ENCODE assay signal across 26 cellular contexts in the genomic region with DNA sequence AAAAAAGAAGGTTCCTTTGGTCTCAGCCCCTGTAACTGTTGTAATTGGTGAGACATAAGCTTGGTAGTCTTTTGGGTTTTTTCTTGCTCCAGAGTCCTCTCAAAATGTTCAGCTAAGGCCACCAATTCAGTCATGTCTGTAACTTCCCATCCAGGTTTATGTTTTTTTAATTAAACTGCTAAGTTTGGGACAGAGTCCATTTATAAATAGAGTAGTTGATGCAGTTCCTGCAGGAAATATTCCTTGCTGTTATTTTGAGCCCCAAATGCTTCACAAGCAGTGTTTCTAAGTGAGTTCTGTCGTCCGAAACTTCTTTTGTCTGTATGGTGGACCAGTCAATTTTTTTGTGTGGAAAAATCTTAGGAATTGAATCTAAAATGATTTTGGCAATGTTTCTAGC.
DNase-seq lines count a peak whose midpoint lies in the region; ATAC-seq and TF ChIP-seq lines count a peak whose summit lies in the region.
"Had no signal": no experiment of that assay in that cellular context is flagged by ENCODE, and none has a peak within 500 bp of the region (broad histone marks: within the 10 kb centered on the region; RNA-seq: fewer than 3 reads in every experiment).

No MANE protein-coding gene starts in this region.

- peaks cover 15 to 28% of the 10 kb centered on the region in 2 donors for H3K4me1 Mint-ChIP-seq in stimulated activated naive B cell treated with anti-CD40 and anti-IgM and Interleukin-4, amounts not matched to agents 10 μg/mL and 1 μg/mL and 100 μg/mL, for 72 hours

- H3K4me2 ChIP-seq in mesenchymal stem cell (ENCODE audit: low read length, poor library complexity, severe bottlenecking), result no peak overlapping the region
- H3K4me2 ChIP-seq: KMS-11 had no signal

- no peaks in the 10 kb centered on the region for H3K36me3 ChIP-seq in cardiac muscle cell
- no peaks in the 10 kb centered on the region for H3K36me3 ChIP-seq in Panc1 (ENCODE audit: control insufficient read depth, insufficient read depth, low read length)
- no peaks in the 10 kb centered on the region for H3K36me3 ChIP-seq in mesenchymal stem cell (ENCODE audit: control insufficient read depth in 1 of 2, insufficient read depth in 2 of 2, low read depth in 1 of 2, low read length in 2 of 2)
- H3K36me3 ChIP-seq: lower lobe of right lung, thyroid gland had no signal

- H2BK12ac ChIP-seq in mesenchymal stem cell (ENCODE audit: low read length in 2 of 2), result no peak overlapping the region

- peaks cover 16% of the 10 kb centered on the region for H3K79me1 ChIP-seq in mesenchymal stem cell (replicated peaks; ENCODE audit: low read length, poor library complexity, severe bottlenecking)

- H3K4me1 ChIP-seq in cardiac muscle cell (ENCODE audit: low read depth) (peaks cover 46% of the 10 kb centered on the region), Panc1 (ENCODE audit: control insufficient read depth, insufficient read depth, low read length) (peaks cover 22% of the 10 kb centered on the region), mesenchymal stem cell (ENCODE audit: control insufficient read depth, insufficient read depth, low read depth, low read length) (peaks cover 7% of the 10 kb centered on the region)

- peak overlapping the region; percentile 14 for H3K27ac Mint-ChIP-seq in stimulated activated naive B cell treated with anti-CD40 and anti-IgM and Interleukin-4, amounts not matched to agents 10 μg/mL and 1 μg/mL and 100 μg/mL, for 72 hours
- H3K27ac Mint-ChIP-seq: activated CD4-positive, alpha-beta T cell treated with anti-CD3 and anti-CD28 coated beads, Interleukin-2, amount 10 ng/mL, durations not matched to agents 7 days and 5 days; activated T-cell treated with anti-CD3 and anti-CD28 coated beads, Interleukin-2, amount 50 U/mL, for 72 hours; stimulated activated naive CD8-positive, alpha-beta T cell treated with anti-CD3 and anti-CD28 coated beads, Interleukin-15, Interleukin-2, amounts not matched to agents 100 ng/mL and 50 ng/mL, for 24 hours had no signal

- 96% methylated on average over 2 of the region's 2 CpGs for WGBS in mesenchymal stem cell

- TF ChIP-seq CTCF in cardiac muscle cell (IDR thresholded peaks at IDR 0.05; ENCODE audit: low read depth, low read length), result no peak
- no peak for TF ChIP-seq CTCF in Panc1 (IDR thresholded peaks at IDR 0.05)

- H3K27me3 ChIP-seq in cardiac muscle cell, result no peaks in the 10 kb centered on the region
- H3K27me3 ChIP-seq in Panc1 (ENCODE audit: control insufficient read depth, insufficient read depth, low read length), result no peaks in the 10 kb centered on the region
- no peaks in the 10 kb centered on the region for H3K27me3 ChIP-seq in mesenchymal stem cell (ENCODE audit: control insufficient read depth in 1 of 2, insufficient read depth in 1 of 2, low read length in 2 of 2)
- H3K27me3 ChIP-seq: thyroid gland had no signal

- H3K9me3 ChIP-seq in cardiac muscle cell (ENCODE audit: low read depth) (no peaks in the 10 kb centered on the region), Panc1 (ENCODE audit: control insufficient read depth, insufficient read depth, low read depth, low read length) (no peaks in the 10 kb centered on the region), mesenchymal stem cell (ENCODE audit: control insufficient read depth, low read length) (no peaks in the 10 kb centered on the region)
- H3K9me3 ChIP-seq: lower lobe of right lung, thyroid gland had no signal

- in situ Hi-C loops in Panc1 (cut with HindIII; ENCODE audit: low pct_unique_long_range_greater_than_20kb, low sequenced_read_pairs), result no loop called here

- H3K9ac ChIP-seq in mesenchymal stem cell (ENCODE audit: low read length), result no peak overlapping the region
- H3K9ac ChIP-seq: KMS-11 had no signal

- no peak overlapping the region for H3K18ac ChIP-seq in mesenchymal stem cell (ENCODE audit: low read depth in 1 of 2, low read length in 2 of 2)

- H4K8ac ChIP-seq in mesenchymal stem cell (ENCODE audit: low read length), result no peak overlapping the region

- no peak overlapping the region for H3K4ac ChIP-seq in mesenchymal stem cell (ENCODE audit: low read depth in 1 of 2, low read length in 2 of 2)

- no peak overlapping the region for H3K23ac ChIP-seq in mesenchymal stem cell (ENCODE audit: low read length in 2 of 2)

- no peaks in the 10 kb centered on the region for H3K9me3 Mint-ChIP-seq in stimulated activated naive B cell treated with anti-CD40 and anti-IgM and Interleukin-4, amounts not matched to agents 10 μg/mL and 1 μg/mL and 100 μg/mL, for 72 hours
- H3K9me3 Mint-ChIP-seq: activated T-cell treated with anti-CD3 and anti-CD28 coated beads, Interleukin-2, amount 50 U/mL, for 72 hours; stimulated activated naive CD8-positive, alpha-beta T cell treated with anti-CD3 and anti-CD28 coated beads, Interleukin-15, Interleukin-2, amounts not matched to agents 100 ng/mL and 50 ng/mL, for 24 hours had no signal

- H2AK5ac ChIP-seq in mesenchymal stem cell (ENCODE audit: low read length, severe bottlenecking), result peak overlapping the region; percentile 74

- H2BK5ac ChIP-seq in mesenchymal stem cell (ENCODE audit: low read depth, low read length, poor library complexity, severe bottlenecking), result no peak overlapping the region

- no peak overlapping the region for H2BK120ac ChIP-seq in mesenchymal stem cell (ENCODE audit: low read depth, low read length)

- POLR2A ChIA-PET in Panc1 (lab: Charles Lee), result interaction anchor here (0.6 kb wide), 1 partner anchor 143 kb away, joined by 4 read pairs; no protein-coding TSS in a partner anchor

- DNase-seq in cardiac muscle cell (ENCODE audit: low read depth in 1 of 2, low spot score in 1 of 2), result no peak
- no peak for DNase-seq in cardiac septum (ENCODE audit: low spot score)
- no peak for DNase-seq in Panc1 (ENCODE audit: low read depth, low spot score)
- no peak for DNase-seq in mesenchymal stem cell
- DNase-seq in stimulated activated naive B cell treated with anti-CD40 and anti-IgM and Interleukin-4, amounts not matched to agents 10 μg/mL and 1 μg/mL and 100 μg/mL, for 72 hours, result no peak
- no peak for DNase-seq in NCI-H82 (lab: John Stamatoyannopoulos, UW)
- no peak for DNase-seq in NCI-H748 (lab: John Stamatoyannopoulos, UW; ENCODE audit: unreplicated experiment)
- DNase-seq in midbrain (lab: John Stamatoyannopoulos, UW), result no peak
- DNase-seq: 8988T; activated CD4-positive, alpha-beta T cell treated with anti-CD3 and anti-CD28 coated beads, Interleukin-2, amount 10 ng/mL, durations not matched to agents 7 days and 5 days; activated naive CD4-positive, alpha-beta T cell treated with Interleukin-2 at 50 U/mL for 16 hours; activated T-cell treated with anti-CD3 and anti-CD28 coated beads, Interleukin-2, amount 50 U/mL, for 72 hours; amniotic stem cell; caudate nucleus; dermis blood vessel endothelial cell; DMS79; lower lobe of right lung; NCI-H1436 treated with DMSO at 0.1 percent for 48 hours; NCI-H510A; NK-92 treated with Interleukin-12 subunit alpha and Interleukin-12 subunit beta, amount 100 ng/mL, for 24 hours; occipital lobe; thyroid gland had no signal

- no TSS peak for BruUV-seq in Panc1 (replicated peaks; lab: Mats Ljungman, UMichigan)

- intact Hi-C loops in cardiac septum (cut with DNase I) (no loop called here), Panc1 (cut with micrococcal nuclease; ENCODE audit: unreplicated experiment) (no loop called here)

- H3K4me3 ChIP-seq in cardiac muscle cell (no peak overlapping the region), Panc1 (ENCODE audit: low read depth in 2 of 2, low read length in 2 of 2) (no peak overlapping the region), mesenchymal stem cell (ENCODE audit: insufficient read depth in 1 of 2, low read depth in 1 of 2, low read length in 2 of 2) (no peak overlapping the region)
- H3K4me3 ChIP-seq: lower lobe of right lung, thyroid gland had no signal

- ATAC-seq in Panc1, result no peak
- ATAC-seq in stimulated activated naive B cell treated with anti-CD40 and anti-IgM and Interleukin-4, amounts not matched to agents 10 μg/mL and 1 μg/mL and 100 μg/mL, for 72 hours (replicated peaks), result no peak
- ATAC-seq: activated T-cell treated with anti-CD3 and anti-CD28 coated beads, Interleukin-2, amount 50 U/mL, for 72 hours; lower lobe of right lung had no signal

- peaks cover 2 to 5% of the 10 kb centered on the region in 2 donors for H3K36me3 Mint-ChIP-seq in stimulated activated naive B cell treated with anti-CD40 and anti-IgM and Interleukin-4, amounts not matched to agents 10 μg/mL and 1 μg/mL and 100 μg/mL, for 72 hours

- no peak overlapping the region for H3K4me3 Mint-ChIP-seq in stimulated activated naive B cell treated with anti-CD40 and anti-IgM and Interleukin-4, amounts not matched to agents 10 μg/mL and 1 μg/mL and 100 μg/mL, for 72 hours
- H3K4me3 Mint-ChIP-seq: activated CD4-positive, alpha-beta T cell treated with anti-CD3 and anti-CD28 coated beads, Interleukin-2, amount 10 ng/mL, durations not matched to agents 7 days and 5 days; activated T-cell treated with anti-CD3 and anti-CD28 coated beads, Interleukin-2, amount 50 U/mL, for 72 hours; stimulated activated naive CD8-positive, alpha-beta T cell treated with anti-CD3 and anti-CD28 coated beads, Interleukin-15, Interleukin-2, amounts not matched to agents 100 ng/mL and 50 ng/mL, for 24 hours had no signal

- H2AFZ ChIP-seq in mesenchymal stem cell (ENCODE audit: low read depth, low read length), result no peak overlapping the region

- H3K27ac ChIP-seq in cardiac muscle cell (peak overlapping the region; percentile 78), Panc1 (ENCODE audit: low read length) (peak overlapping the region; percentile 66), mesenchymal stem cell (ENCODE audit: low read length, poor library complexity, severe bottlenecking) (no peak overlapping the region)
- H3K27ac ChIP-seq: KMS-11, lower lobe of right lung, RWPE1, VCaP had no signal

- no peaks in the 10 kb centered on the region for H3K27me3 Mint-ChIP-seq in stimulated activated naive B cell treated with anti-CD40 and anti-IgM and Interleukin-4, amounts not matched to agents 10 μg/mL and 1 μg/mL and 100 μg/mL, for 72 hours
- H3K27me3 Mint-ChIP-seq: activated CD4-positive, alpha-beta T cell treated with anti-CD3 and anti-CD28 coated beads, Interleukin-2, amount 10 ng/mL, durations not matched to agents 7 days and 5 days; stimulated activated naive CD8-positive, alpha-beta T cell treated with anti-CD3 and anti-CD28 coated beads, Interleukin-15, Interleukin-2, amounts not matched to agents 100 ng/mL and 50 ng/mL, for 24 hours had no signal

- CTCF ChIA-PET in Panc1 (lab: Charles Lee), result no interaction called here

- no peak overlapping the region for H4K91ac ChIP-seq in mesenchymal stem cell (ENCODE audit: low read length)

- H2BK15ac ChIP-seq in mesenchymal stem cell (ENCODE audit: low read depth, poor library complexity, severe bottlenecking), result no peak overlapping the region

- H3K14ac ChIP-seq in mesenchymal stem cell (ENCODE audit: low read length in 2 of 2), result no peak overlapping the region
